In genomic region chr6:108581237-108581931, GRCh38 we compare ENCODE assay signal across 8 cellular contexts. TPM values are rescaled to one million over a fixed set of nuclear protein-coding genes. Genes with fewer than 3 reads are reported as not detected.
DNase-seq lines count a peak whose midpoint lies in the region; ATAC-seq and TF ChIP-seq lines count a peak whose summit lies in the region.

No MANE protein-coding gene starts in this region.

- H3K27me3 Mint-ChIP-seq in T-helper 17 cell: no peaks in the 10 kb centered on the region

- peaks cover 93% of the 10 kb centered on the region for H3K4me1 ChIP-seq in skeletal muscle satellite cell (ENCODE audit: control insufficient read depth, insufficient read depth, low read length)

- peak; percentile 12 for DNase-seq in NCI-H345 (lab: John Stamatoyannopoulos, UW)
- DNase-seq in NCI-H345 treated with DMSO at 0.1 percent for 48 hours (lab: John Stamatoyannopoulos, UW; ENCODE audit: unreplicated experiment): no peak
- no peak for DNase-seq in T-helper 17 cell
- peak; percentile 98 for DNase-seq in fibroblast of the aortic adventitia (ENCODE audit: low read depth)
- DNase-seq in ureter (ENCODE audit: low spot score): no peak
- DNase-seq in NCI-H1694 (lab: John Stamatoyannopoulos, UW): no peak

- no peak for TF ChIP-seq CTCF in fibroblast of the aortic adventitia (IDR thresholded peaks at IDR 0.05; ENCODE audit: insufficient read depth, low read length)

- peak overlapping the region; percentile 62 for H3K4me2 ChIP-seq in skeletal muscle satellite cell (ENCODE audit: low read length)

- H3K36me3 Mint-ChIP-seq in T-helper 17 cell (ENCODE audit: low read depth): peaks cover 6% of the 10 kb centered on the region

- H3K4me3 ChIP-seq in fibroblast of the aortic adventitia (ENCODE audit: low read depth, low read length) (no peak overlapping the region), skeletal muscle satellite cell (ENCODE audit: low read length) (peak overlapping the region; percentile 22)

- ATAC-seq in T-helper 17 cell (peak; percentile 31), GM19455 (IDR thresholded peaks at IDR 0.05; ENCODE audit: unreplicated experiment) (no peak)

- peak overlapping the region; percentile 52 for H3K4me3 Mint-ChIP-seq in T-helper 17 cell

- H3K4me1 Mint-ChIP-seq in T-helper 17 cell: peaks cover 46% of the 10 kb centered on the region

- no peaks in the 10 kb centered on the region for H3K27me3 ChIP-seq in skeletal muscle satellite cell (ENCODE audit: control insufficient read depth, insufficient read depth, low read length)

- H3K9me3 ChIP-seq in T-helper 17 cell (ENCODE audit: control insufficient read depth, low read length, poor library complexity, severe bottlenecking): no peaks in the 10 kb centered on the region
- no peaks in the 10 kb centered on the region for H3K9me3 ChIP-seq in skeletal muscle satellite cell (replicated peaks; ENCODE audit: low read length)

- peak overlapping the region; percentile 8 for H3K27ac Mint-ChIP-seq in T-helper 17 cell

- peaks cover 4% of the 10 kb centered on the region for H3K36me3 ChIP-seq in skeletal muscle satellite cell (ENCODE audit: insufficient read depth, low read length)

- H3K9ac ChIP-seq in skeletal muscle satellite cell (ENCODE audit: low read depth, low read length): peak overlapping the region; percentile 37

RNA-seq across cellular contexts. Expression of gene FOXO3, which starts 20.7 kb away (rescaled TPM):
- 10 to 100 TPM; 22.6 to 34.1 TPM for total RNA-seq in T-helper 17 cell
- total RNA-seq in fibroblast of the aortic adventitia (ENCODE audit: low replicate concordance): 49.3 and 54.5 TPM in 2 replicates
- total RNA-seq in skeletal muscle satellite cell (2012; rRNA removed): 33.0 and 40.2 TPM in 2 replicates
- 66.7 TPM for total RNA-seq in ureter

Comparison
In these comparisons a context has a peak if more than half of its experiments do, and no peak if none do; other contexts are left out.
1. DNase-seq: peak in NCI-H345 (single experiment) and fibroblast of the aortic adventitia (single experiment); none in NCI-H345 treated with DMSO at 0.1 percent for 48 hours (single experiment), T-helper 17 cell (0 of 3), ureter (single experiment) and NCI-H1694 (single experiment).